ENCODE assay signal across 1 cellular context in the genomic region with DNA sequence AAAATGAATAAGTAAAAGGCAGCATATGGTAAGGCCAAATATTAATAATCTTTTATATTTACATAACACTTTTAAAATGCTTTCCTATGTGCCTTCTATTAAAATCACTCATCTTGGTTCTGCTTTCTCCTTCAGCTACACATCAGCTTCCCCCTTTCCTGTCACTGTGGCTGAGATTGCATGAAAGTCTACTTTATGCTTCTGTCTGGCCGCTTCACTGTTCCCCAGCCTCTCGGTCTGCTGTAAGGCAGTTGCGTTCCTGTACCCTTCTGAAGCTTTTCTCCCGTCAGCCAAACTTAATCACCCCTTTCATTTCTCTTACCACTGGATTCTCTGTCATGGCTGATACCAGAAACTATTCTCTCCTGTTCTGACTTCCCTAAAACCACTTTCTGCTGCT.
TF ChIP-seq lines count a peak whose summit lies in the region.

No MANE protein-coding gene starts in this region.

TF ChIP-seq in GM12878, 131 proteins besides CTCF, POLR2A, EP300 and RAD21:
- TF ChIP-seq, protein P1, sequence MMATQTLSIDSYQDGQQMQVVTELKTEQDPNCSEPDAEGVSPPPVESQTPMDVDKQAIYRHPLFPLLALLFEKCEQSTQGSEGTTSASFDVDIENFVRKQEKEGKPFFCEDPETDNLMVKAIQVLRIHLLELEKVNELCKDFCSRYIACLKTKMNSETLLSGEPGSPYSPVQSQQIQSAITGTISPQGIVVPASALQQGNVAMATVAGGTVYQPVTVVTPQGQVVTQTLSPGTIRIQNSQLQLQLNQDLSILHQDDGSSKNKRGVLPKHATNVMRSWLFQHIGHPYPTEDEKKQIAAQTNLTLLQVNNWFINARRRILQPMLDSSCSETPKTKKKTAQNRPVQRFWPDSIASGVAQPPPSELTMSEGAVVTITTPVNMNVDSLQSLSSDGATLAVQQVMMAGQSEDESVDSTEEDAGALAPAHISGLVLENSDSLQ (IDR thresholded peaks at IDR 0.05) = no peak
- no peak for TF ChIP-seq KLF5 (IDR thresholded peaks at IDR 0.05; ENCODE audit: partially characterized antibody)
- TF ChIP-seq ZNF274 (IDR thresholded peaks at IDR 0.05; ENCODE audit: insufficient read depth, insufficient read length) = no peak
- TF ChIP-seq ZNF687 (IDR thresholded peaks at IDR 0.05) = no peak
- no peak for TF ChIP-seq ZBTB33 (IDR thresholded peaks at IDR 0.05)
- TF ChIP-seq IKZF2 (IDR thresholded peaks at IDR 0.05) = no peak
- no peak for TF ChIP-seq ZBED1 (IDR thresholded peaks at IDR 0.05; ENCODE audit: borderline replicate concordance)
- TF ChIP-seq MEF2B (IDR thresholded peaks at IDR 0.05; ENCODE audit: partially characterized antibody, poor library complexity, severe bottlenecking) = no peak
- TF ChIP-seq BACH1 (IDR thresholded peaks at IDR 0.05; ENCODE audit: borderline replicate concordance) = no peak
- TF ChIP-seq SMAD1 (IDR thresholded peaks at IDR 0.05; ENCODE audit: low read depth, partially characterized antibody) = no peak
- no peak for TF ChIP-seq RBBP5 (conservative IDR thresholded peaks at IDR 0.05)
- no peak for TF ChIP-seq IKZF1 (conservative IDR thresholded peaks at IDR 0.05)
- TF ChIP-seq NRF1 (conservative IDR thresholded peaks at IDR 0.05; ENCODE audit: low read depth, low read length) = no peak
- TF ChIP-seq JUNB (IDR thresholded peaks at IDR 0.05) = no peak
- TF ChIP-seq SKIL (IDR thresholded peaks at IDR 0.05; ENCODE audit: low read depth, poor library complexity, severe bottlenecking) = no peak
- no peak for TF ChIP-seq HDAC2 (IDR thresholded peaks at IDR 0.05)
- no peak for TF ChIP-seq ZNF592 (IDR thresholded peaks at IDR 0.05)
- TF ChIP-seq IRF4 (IDR thresholded peaks at IDR 0.05; ENCODE audit: low read depth, low read length) = no peak
- TF ChIP-seq STAT3 (IDR thresholded peaks at IDR 0.05; ENCODE audit: low read depth, low read length) = no peak
- no peak for TF ChIP-seq NR2C2 (IDR thresholded peaks at IDR 0.05; ENCODE audit: borderline replicate concordance, control insufficient read depth, insufficient read length, low read depth)
